ENCODE assay signal across 22 cellular contexts in the genomic region with DNA sequence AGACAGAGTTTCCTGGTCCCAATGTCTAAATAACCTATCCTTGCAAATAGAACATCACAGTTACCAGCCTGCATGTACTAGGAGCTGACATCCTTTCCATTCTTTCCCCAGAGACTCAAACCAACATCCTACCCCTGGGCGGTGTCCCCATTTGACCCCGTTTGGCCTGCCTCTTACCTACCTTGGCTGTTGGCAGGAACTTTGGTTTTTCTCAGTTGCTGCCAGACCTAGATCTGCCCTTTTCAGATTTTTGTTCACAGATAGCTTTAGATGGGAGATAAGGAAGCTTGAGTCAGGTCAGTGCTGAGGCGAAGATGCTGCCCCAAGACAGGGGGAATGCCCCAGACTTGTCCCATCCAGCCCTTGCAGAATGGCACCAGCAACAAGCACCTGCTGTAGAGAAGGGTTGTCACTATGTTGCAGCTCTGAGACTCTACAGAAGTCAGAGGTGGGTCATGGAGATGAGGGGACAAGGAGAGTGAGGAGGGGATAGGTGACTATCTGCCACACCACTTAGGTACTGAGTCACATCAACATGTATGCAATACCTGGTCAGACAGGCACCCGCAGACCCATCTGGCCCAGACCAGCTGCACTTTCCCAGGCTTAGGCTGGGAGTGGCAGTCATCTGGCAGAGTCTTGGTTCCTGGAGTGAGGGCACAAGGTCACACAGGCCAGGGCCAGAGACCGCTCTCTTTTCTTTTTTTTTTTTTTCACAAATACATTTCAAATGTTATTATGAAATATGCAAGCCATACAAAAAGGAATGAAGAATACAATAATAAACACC.
A peak's percentile ranks its signal among the peaks of the same experiment; 100 is the strongest.
DNase-seq lines count a peak whose midpoint lies in the region; ATAC-seq and TF ChIP-seq lines count a peak whose summit lies in the region.
"Had no signal": no experiment of that assay in that cellular context is flagged by ENCODE, and none has a peak within 500 bp of the region (broad histone marks: within the 10 kb centered on the region; RNA-seq: fewer than 3 reads in every experiment).

No MANE protein-coding gene starts in this region.

- peaks cover 10% of the 10 kb centered on the region for H3K27me3 Mint-ChIP-seq in HFFc6 (ENCODE audit: insufficient read depth)
- H3K27me3 Mint-ChIP-seq in activated T-helper 1 cell treated with anti-CD3 and anti-CD28 coated beads, Interleukin-12 subunit alpha, Interleukin-12 subunit beta, Interleukin-2, Interleukin-4 antibody, amounts not matched to agents 30 ng/mL and 10 ng/mL and 1 ng/mL, durations not matched to agents 14 hours and 24 hours and 36 hours (ENCODE audit: insufficient read depth): peaks cover 3% of the 10 kb centered on the region

- POLR2A ChIA-PET in A673 (lab: Charles Lee; ENCODE audit: low non-redundant PET): no interaction called here

- no peak overlapping the region for H3K4me2 ChIP-seq in mesenchymal stem cell (ENCODE audit: low read length, poor library complexity, severe bottlenecking)

- H2AFZ ChIP-seq in mesenchymal stem cell (ENCODE audit: low read depth, low read length): no peak overlapping the region

- H3K79me1 ChIP-seq in mesenchymal stem cell (replicated peaks; ENCODE audit: low read length, poor library complexity, severe bottlenecking): no peaks in the 10 kb centered on the region

- H3K14ac ChIP-seq in mesenchymal stem cell (ENCODE audit: low read length in 2 of 2): peak overlapping the region in 1 of 2 experiments; percentile 88

- H3K4me3 Mint-ChIP-seq in HFFc6: peak overlapping the region; percentile 61; the same call in 1 of the 2 replicates
- H3K4me3 Mint-ChIP-seq in activated T-helper 1 cell treated with anti-CD3 and anti-CD28 coated beads, Interleukin-12 subunit alpha, Interleukin-12 subunit beta, Interleukin-2, Interleukin-4 antibody, amounts not matched to agents 30 ng/mL and 10 ng/mL and 1 ng/mL, durations not matched to agents 14 hours and 24 hours and 36 hours: no peak overlapping the region
- H3K4me3 Mint-ChIP-seq: dendritic cell treated with granulocyte-macrophage colony-stimulating factor and Interleukin-4, amounts not matched to agents 40 ng/mL and 50 ng/mL, for 4 days; stimulated activated naive B cell treated with anti-CD40 and anti-IgM and Interleukin-4, amounts not matched to agents 10 μg/mL and 1 μg/mL and 100 μg/mL, for 72 hours; T-helper 1 cell treated with Interleukin-12 subunit alpha and Interleukin-12 subunit beta and Interleukin-4 antibody, amounts not matched to agents 30 μg/mL and 1 μg/mL, for 36 hours had no signal

- no peaks in the 10 kb centered on the region for H3K36me3 ChIP-seq in SJSA1
- no peaks in the 10 kb centered on the region for H3K36me3 ChIP-seq in stomach smooth muscle (ENCODE audit: control insufficient read depth in 2 of 2, insufficient read depth in 2 of 2, low read length in 2 of 2)
- no peaks in the 10 kb centered on the region for H3K36me3 ChIP-seq in mesenchymal stem cell (ENCODE audit: control insufficient read depth in 1 of 2, insufficient read depth in 2 of 2, low read depth in 1 of 2, low read length in 2 of 2)
- no peaks in the 10 kb centered on the region for H3K36me3 ChIP-seq in A673 (ENCODE audit: insufficient read depth, low read length, poor library complexity, severe bottlenecking)
- H3K36me3 ChIP-seq: breast epithelium, thoracic aorta had no signal

- no peak overlapping the region for H3K4ac ChIP-seq in mesenchymal stem cell (ENCODE audit: low read depth in 1 of 2, low read length in 2 of 2)

- CTCF ChIA-PET in A673 (lab: Charles Lee): interaction anchor here (1.7 kb wide), 1 partner anchor 12 kb away, joined by 6 read pairs; no protein-coding TSS in a partner anchor

- H3K23ac ChIP-seq in mesenchymal stem cell (ENCODE audit: low read length in 2 of 2): no peak overlapping the region

- no peak overlapping the region for H2BK5ac ChIP-seq in mesenchymal stem cell (ENCODE audit: low read depth, low read length, poor library complexity, severe bottlenecking)

- no peaks in the 10 kb centered on the region for H3K9me3 Mint-ChIP-seq in HFFc6
- no peaks in the 10 kb centered on the region for H3K9me3 Mint-ChIP-seq in activated T-helper 1 cell treated with anti-CD3 and anti-CD28 coated beads, Interleukin-12 subunit alpha, Interleukin-12 subunit beta, Interleukin-2, Interleukin-4 antibody, amounts not matched to agents 30 ng/mL and 10 ng/mL and 1 ng/mL, durations not matched to agents 14 hours and 24 hours and 36 hours
- H3K9me3 Mint-ChIP-seq: dendritic cell treated with granulocyte-macrophage colony-stimulating factor and Interleukin-4, amounts not matched to agents 40 ng/mL and 50 ng/mL, for 4 days; naive B cell; stimulated activated naive B cell treated with anti-CD40 and anti-IgM and Interleukin-4, amounts not matched to agents 10 μg/mL and 1 μg/mL and 100 μg/mL, for 72 hours; T-helper 1 cell treated with Interleukin-12 subunit alpha and Interleukin-12 subunit beta and Interleukin-4 antibody, amounts not matched to agents 30 μg/mL and 1 μg/mL, for 36 hours had no signal

- H2BK15ac ChIP-seq in mesenchymal stem cell (ENCODE audit: low read depth, poor library complexity, severe bottlenecking): no peak overlapping the region

- DNase-seq in HFFc6 (no peak), SJSA1 (ENCODE audit: low read depth in 1 of 2, low spot score in 2 of 2) (no peak), left colon (no peak), mesenchymal stem cell (no peak), DMS79 (lab: John Stamatoyannopoulos, UW) (no peak), A673 (ENCODE audit: low spot score) (no peak)
- DNase-seq in activated T-helper 1 cell treated with anti-CD3 and anti-CD28 coated beads, Interleukin-12 subunit alpha, Interleukin-12 subunit beta, Interleukin-2, Interleukin-4 antibody, amounts not matched to agents 30 ng/mL and 10 ng/mL and 1 ng/mL, durations not matched to agents 14 hours and 24 hours and 36 hours (ENCODE audit: low spot score): no peak
- DNase-seq: activated CD4-positive, alpha-beta T cell treated with anti-CD3 and anti-CD28 coated beads, Interleukin-2, amount 50 U/mL, for 1 hour; activated gamma-delta T cell treated with Interleukin-2 at 50 U/mL for 16 hours; naive B cell; NCI-H1417 treated with DMSO at 0.1 percent for 48 hours; NCI-H526 treated with DMSO at 0.1 percent for 48 hours; OCI-M1; SIG-M5; stimulated activated naive B cell treated with anti-CD40 and anti-IgM and Interleukin-4, amounts not matched to agents 10 μg/mL and 1 μg/mL and 100 μg/mL, for 72 hours had no signal

- no peak overlapping the region for H3K27ac Mint-ChIP-seq in HFFc6
- no peak overlapping the region for H3K27ac Mint-ChIP-seq in activated T-helper 1 cell treated with anti-CD3 and anti-CD28 coated beads, Interleukin-12 subunit alpha, Interleukin-12 subunit beta, Interleukin-2, Interleukin-4 antibody, amounts not matched to agents 30 ng/mL and 10 ng/mL and 1 ng/mL, durations not matched to agents 14 hours and 24 hours and 36 hours
- H3K27ac Mint-ChIP-seq: dendritic cell treated with granulocyte-macrophage colony-stimulating factor and Interleukin-4, amounts not matched to agents 40 ng/mL and 50 ng/mL, for 4 days; stimulated activated naive B cell treated with anti-CD40 and anti-IgM and Interleukin-4, amounts not matched to agents 10 μg/mL and 1 μg/mL and 100 μg/mL, for 72 hours had no signal

- no peak overlapping the region for H4K8ac ChIP-seq in mesenchymal stem cell (ENCODE audit: low read length)

- H4K91ac ChIP-seq in mesenchymal stem cell (ENCODE audit: low read length): no peak overlapping the region

- TF ChIP-seq CTCF in HFFc6 (IDR thresholded peaks at IDR 0.05) (no peak), A673 (conservative IDR thresholded peaks at IDR 0.05; ENCODE audit: low read depth, low read length) (no peak)

- ATAC-seq in left colon: peak; percentile 57
- ATAC-seq: HepG2; sciatic nerve; stimulated activated naive B cell treated with anti-CD40 and anti-IgM and Interleukin-4, amounts not matched to agents 10 μg/mL and 1 μg/mL and 100 μg/mL, for 72 hours had no signal

- H3K27ac ChIP-seq in SJSA1 (peak overlapping the region; percentile 62; the same call in 1 of the 2 replicates), stomach smooth muscle (ENCODE audit: low read length) (peak overlapping the region; percentile 31), mesenchymal stem cell (ENCODE audit: low read length, poor library complexity, severe bottlenecking) (no peak overlapping the region), A673 (ENCODE audit: low read depth, low read length, poor library complexity, severe bottlenecking) (no peak overlapping the region)
- H3K27ac ChIP-seq: breast epithelium, thoracic aorta had no signal

- BruUV-seq in A673 (replicated peaks; lab: Mats Ljungman, UMichigan): no TSS peak

- H3K9me3 ChIP-seq in SJSA1 (replicated peaks): no peaks in the 10 kb centered on the region
- H3K9me3 ChIP-seq in stomach smooth muscle (ENCODE audit: control insufficient read depth in 2 of 2, low read length in 2 of 2): no peaks in the 10 kb centered on the region
- H3K9me3 ChIP-seq in mesenchymal stem cell (ENCODE audit: control insufficient read depth, low read length): no peaks in the 10 kb centered on the region
- H3K9me3 ChIP-seq in A673 (ENCODE audit: low read depth, low read length, poor library complexity, severe bottlenecking): no peaks in the 10 kb centered on the region
- H3K9me3 ChIP-seq: breast epithelium, thoracic aorta had no signal

- H3K4me1 Mint-ChIP-seq in HFFc6 (ENCODE audit: low read depth): peaks cover 33% of the 10 kb centered on the region
- peaks cover 32% of the 10 kb centered on the region for H3K4me1 Mint-ChIP-seq in activated T-helper 1 cell treated with anti-CD3 and anti-CD28 coated beads, Interleukin-12 subunit alpha, Interleukin-12 subunit beta, Interleukin-2, Interleukin-4 antibody, amounts not matched to agents 30 ng/mL and 10 ng/mL and 1 ng/mL, durations not matched to agents 14 hours and 24 hours and 36 hours (ENCODE audit: low read depth)

- intact Hi-C loops in left colon (cut with DNase I, micrococcal nuclease) (no loop called here), A673 (cut with micrococcal nuclease; ENCODE audit: unreplicated experiment) (no loop called here)
- intact Hi-C loops in activated T-helper 1 cell treated with anti-CD3 and anti-CD28 coated beads, Interleukin-12 subunit alpha, Interleukin-12 subunit beta, Interleukin-2, Interleukin-4 antibody, amounts not matched to agents 30 ng/mL and 10 ng/mL and 1 ng/mL, durations not matched to agents 14 hours and 24 hours and 36 hours (cut with micrococcal nuclease): loop anchor here (10.0 kb wide), 1 partner anchor 976 kb away; no protein-coding TSS in a partner anchor

- H2BK120ac ChIP-seq in mesenchymal stem cell (ENCODE audit: low read depth, low read length): no peak overlapping the region

- 95% methylated on average over 4 of the region's 5 CpGs for WGBS in mesenchymal stem cell

- no peak overlapping the region for H2AK5ac ChIP-seq in mesenchymal stem cell (ENCODE audit: low read length, severe bottlenecking)

- no peaks in the 10 kb centered on the region for H3K27me3 ChIP-seq in SJSA1 (replicated peaks)
- H3K27me3 ChIP-seq in stomach smooth muscle (ENCODE audit: control insufficient read depth in 1 of 2, insufficient read depth in 2 of 2, low read length in 2 of 2): no peaks in the 10 kb centered on the region
- peaks cover 16 to 20% of the 10 kb centered on the region in 2 experiments for H3K27me3 ChIP-seq in mesenchymal stem cell (ENCODE audit: control insufficient read depth in 1 of 2, insufficient read depth in 1 of 2, low read length in 2 of 2)
- no peaks in the 10 kb centered on the region for H3K27me3 ChIP-seq in A673 (replicated peaks; ENCODE audit: insufficient read depth, low read depth, low read length, poor library complexity)
- H3K27me3 ChIP-seq: breast epithelium had no signal

- H3K4me1 ChIP-seq in SJSA1 (replicated peaks) (peaks cover 15% of the 10 kb centered on the region), stomach smooth muscle (ENCODE audit: control insufficient read depth, insufficient read depth, low read length) (peaks cover 28% of the 10 kb centered on the region), mesenchymal stem cell (ENCODE audit: control insufficient read depth, insufficient read depth, low read depth, low read length) (peaks cover 4% of the 10 kb centered on the region), A673 (ENCODE audit: insufficient read depth, low read length, poor library complexity, severe bottlenecking) (peaks cover 13% of the 10 kb centered on the region)
- H3K4me1 ChIP-seq: breast epithelium had no signal

- H3K18ac ChIP-seq in mesenchymal stem cell (ENCODE audit: low read depth in 1 of 2, low read length in 2 of 2): peak overlapping the region in 1 of 2 experiments; percentile 90

- H2BK12ac ChIP-seq in mesenchymal stem cell (ENCODE audit: low read length in 2 of 2): peak overlapping the region in 1 of 2 experiments; percentile 94

- H3K4me3 ChIP-seq in SJSA1 (no peak overlapping the region), stomach smooth muscle (ENCODE audit: low read length in 2 of 2) (no peak overlapping the region), mesenchymal stem cell (ENCODE audit: insufficient read depth in 1 of 2, low read depth in 1 of 2, low read length in 2 of 2) (no peak overlapping the region), A673 (ENCODE audit: low read depth, low read length, poor library complexity, severe bottlenecking) (no peak overlapping the region)
- H3K4me3 ChIP-seq: breast epithelium, thoracic aorta had no signal

- H3K9ac ChIP-seq in stomach smooth muscle (ENCODE audit: low read length in 2 of 2): no peak overlapping the region
- H3K9ac ChIP-seq in mesenchymal stem cell (ENCODE audit: low read length): no peak overlapping the region

- H3K36me3 Mint-ChIP-seq in HFFc6 (ENCODE audit: low read depth): no peaks in the 10 kb centered on the region
- H3K36me3 Mint-ChIP-seq in activated T-helper 1 cell treated with anti-CD3 and anti-CD28 coated beads, Interleukin-12 subunit alpha, Interleukin-12 subunit beta, Interleukin-2, Interleukin-4 antibody, amounts not matched to agents 30 ng/mL and 10 ng/mL and 1 ng/mL, durations not matched to agents 14 hours and 24 hours and 36 hours (ENCODE audit: low read depth): no peaks in the 10 kb centered on the region
- H3K36me3 Mint-ChIP-seq: naive B cell; stimulated activated naive B cell treated with anti-CD40 and anti-IgM and Interleukin-4, amounts not matched to agents 10 μg/mL and 1 μg/mL and 100 μg/mL, for 72 hours had no signal

Comparison
In these comparisons a context has a peak if more than half of its experiments do, and no peak if none do; other contexts are left out.
1. H3K27ac ChIP-seq: peak in SJSA1 (single experiment) and stomach smooth muscle (single experiment); none in mesenchymal stem cell (single experiment) and A673 (single experiment).